ENCODE assay signal across 18 cellular contexts in genomic region chr15:38111070-38111469, GRCh38.
A peak's percentile ranks its signal among the peaks of the same experiment; 100 is the strongest.
DNase-seq lines count a peak whose midpoint lies in the region; ATAC-seq and TF ChIP-seq lines count a peak whose summit lies in the region.
"Had no signal": no experiment of that assay in that cellular context is flagged by ENCODE, and none has a peak within 500 bp of the region (broad histone marks: within the 10 kb centered on the region; RNA-seq: fewer than 3 reads in every experiment).

No MANE protein-coding gene starts in this region.

- no peaks in the 10 kb centered on the region for H3K9me3 ChIP-seq in OCI-LY7 (ENCODE audit: low read length)
- H3K9me3 ChIP-seq: BLaER1, Caco-2 had no signal

- no peaks in the 10 kb centered on the region for H3K79me2 ChIP-seq in OCI-LY7 (ENCODE audit: insufficient read depth, low read depth, low read length)

- H3K9me3 Mint-ChIP-seq in WTC11: peaks cover 10% of the 10 kb centered on the region
- H3K9me3 Mint-ChIP-seq: IgD-negative memory B cell had no signal

- TF ChIP-seq CTCF in OCI-LY7 (conservative IDR thresholded peaks at IDR 0.05; ENCODE audit: low read length) (no peak), WTC11 (IDR thresholded peaks at IDR 0.05) (no peak)

- no peaks in the 10 kb centered on the region for H3K27me3 Mint-ChIP-seq in WTC11 (ENCODE audit: low read depth)
- H3K27me3 Mint-ChIP-seq: IgD-negative memory B cell had no signal

- no peaks in the 10 kb centered on the region for H3K36me3 Mint-ChIP-seq in WTC11
- H3K36me3 Mint-ChIP-seq: CD8-positive, alpha-beta memory T cell; IgD-negative memory B cell had no signal

- intact Hi-C loops in OCI-LY7 (cut with micrococcal nuclease; ENCODE audit: unreplicated experiment): no loop called here

- H2AFZ ChIP-seq in OCI-LY7 (ENCODE audit: low read length): peak overlapping the region; percentile 23; the same call in 1 of the 2 replicates

- H3K4me1 Mint-ChIP-seq in WTC11: peaks cover 37% of the 10 kb centered on the region
- H3K4me1 Mint-ChIP-seq: CD8-positive, alpha-beta memory T cell had no signal

- no peak overlapping the region; the same call in 1 of the 2 replicates for H3K4me2 ChIP-seq in OCI-LY7 (ENCODE audit: low read length)
- H3K4me2 ChIP-seq: BLaER1 had no signal

- POLR2A ChIA-PET in OCI-LY7 (lab: Charles Lee) (interaction anchor here (1.3 kb wide), 1 partner anchor 32 kb away, joined by 4 read pairs; no protein-coding TSS in a partner anchor), WTC11 (lab: Charles Lee) (no interaction called here)

- H3K9me2 ChIP-seq in OCI-LY7 (ENCODE audit: insufficient read depth, low read length): no peaks in the 10 kb centered on the region

- H3K4me1 ChIP-seq in OCI-LY7 (ENCODE audit: insufficient read depth, low read length, poor library complexity, severe bottlenecking): peaks cover 18% of the 10 kb centered on the region
- H3K4me1 ChIP-seq: Caco-2 had no signal

- no TSS peak for BruUV-seq in OCI-LY7 (replicated peaks; lab: Mats Ljungman, UMichigan)

- no peak overlapping the region for H3K4me3 Mint-ChIP-seq in WTC11
- H3K4me3 Mint-ChIP-seq: CD8-positive, alpha-beta memory T cell; IgD-negative memory B cell had no signal

- peak; percentile 58 for ATAC-seq in GM18502 (IDR thresholded peaks at IDR 0.05; ENCODE audit: poor library complexity, unreplicated experiment)
- peak; percentile 61 for ATAC-seq in HG02678 (IDR thresholded peaks at IDR 0.05; ENCODE audit: unreplicated experiment)
- peak; percentile 44 for ATAC-seq in HG03354 (IDR thresholded peaks at IDR 0.05; ENCODE audit: poor library complexity, severe bottlenecking, unreplicated experiment)
- ATAC-seq in GM19455 (IDR thresholded peaks at IDR 0.05; ENCODE audit: unreplicated experiment): no peak
- ATAC-seq in WTC11: no peak
- ATAC-seq: HCT116 had no signal

- DNase-seq in OCI-LY7 (ENCODE audit: low spot score) (no peak), WTC11 (ENCODE audit: low spot score) (no peak), NCI-H1694 (lab: John Stamatoyannopoulos, UW) (no peak)
- DNase-seq in activated CD4-positive, alpha-beta T cell treated with anti-CD3 and anti-CD28 coated beads, Interleukin-2, amount 50 U/mL, for 48 hours: no peak
- DNase-seq: AML-193; Caco-2; CD8-positive, alpha-beta memory T cell; DND-41; GDM1; KG1 had no signal

- no peaks in the 10 kb centered on the region for H3K36me3 ChIP-seq in OCI-LY7 (ENCODE audit: insufficient read depth, low read length)
- H3K36me3 ChIP-seq: BLaER1 had no signal

- H4K20me1 ChIP-seq in OCI-LY7 (ENCODE audit: insufficient read depth, low read length): no peaks in the 10 kb centered on the region
- H4K20me1 ChIP-seq: BLaER1 had no signal

- no peak overlapping the region for H3K27ac ChIP-seq in OCI-LY7 (ENCODE audit: low read depth, low read length, poor library complexity, severe bottlenecking)
- H3K27ac ChIP-seq: 22Rv1, BLaER1 had no signal

- CTCF ChIA-PET in OCI-LY7 (lab: Charles Lee; ENCODE audit: unreplicated experiment) (no interaction called here), WTC11 (lab: Charles Lee) (no interaction called here)

- no peak overlapping the region for H3K4me3 ChIP-seq in OCI-LY7 (ENCODE audit: low read depth, low read length, poor library complexity, severe bottlenecking)
- H3K4me3 ChIP-seq: BLaER1 had no signal

- H3K27ac Mint-ChIP-seq in WTC11: no peak overlapping the region
- H3K27ac Mint-ChIP-seq: CD8-positive, alpha-beta memory T cell; IgD-negative memory B cell had no signal

TF ChIP-seq in WTC11, 78 proteins besides CTCF, POLR2A, EP300 and RAD21:
- no peak for TF ChIP-seq ZBTB43 (CRISPR knock-in tag; IDR thresholded peaks at IDR 0.05)
- TF ChIP-seq NFATC4 (CRISPR knock-in tag; IDR thresholded peaks at IDR 0.05): no peak

Comparison
In these comparisons a context has a peak if more than half of its experiments do, and no peak if none do; other contexts are left out.
1. ATAC-seq: peak in GM18502 (single experiment), HG02678 (single experiment) and HG03354 (single experiment); none in GM19455 (single experiment) and WTC11 (single experiment).